ENCODE assay signal across 1 cellular context in genomic region chr6:28399370-28400121, GRCh38.
TF ChIP-seq lines count a peak whose summit lies in the region.

TSS of gene ZSCAN12 (minus strand) at chr6:28399747. CDS start at chr6:28398405, 1,342 bp downstream.

TF ChIP-seq in HepG2, 621 proteins besides CTCF, POLR2A, EP300 and RAD21 (continued from another document):
- no peak for TF ChIP-seq CERS6 (CRISPR knock-in tag; IDR thresholded peaks at IDR 0.05)
- TF ChIP-seq FOXJ3 (CRISPR knock-in tag; IDR thresholded peaks at IDR 0.05; ENCODE audit: borderline replicate concordance): peak; percentile 83; the same call in 1 of the 2 replicates
- TF ChIP-seq RNF219 (CRISPR knock-in tag; IDR thresholded peaks at IDR 0.05): peak; percentile 84
- peak; percentile 69; the same call in 1 of the 2 replicates for TF ChIP-seq ZNF292 (CRISPR knock-in tag; IDR thresholded peaks at IDR 0.05; ENCODE audit: borderline replicate concordance, low read depth)
- peak; percentile 59; the same call in 1 of the 2 replicates for TF ChIP-seq ZNF468 (CRISPR knock-in tag; IDR thresholded peaks at IDR 0.05)
- TF ChIP-seq YY1 (IDR thresholded peaks at IDR 0.05; ENCODE audit: insufficient read depth, insufficient replicate concordance, low read depth, low read length): peak; percentile 84
- TF ChIP-seq U2AF2 (IDR thresholded peaks at IDR 0.05; ENCODE audit: low read depth, low read length): 0 out of 2 replicates have a peak, but pooled peaks have one; percentile 53
- peak; percentile 95 for TF ChIP-seq REPIN1 (CRISPR knock-in tag; IDR thresholded peaks at IDR 0.05; ENCODE audit: borderline replicate concordance, low read depth)
- TF ChIP-seq HNRNPUL1 (IDR thresholded peaks at IDR 0.05; ENCODE audit: low read depth, low read length): no peak
- TF ChIP-seq ZSCAN5A (CRISPR knock-in tag; IDR thresholded peaks at IDR 0.05; ENCODE audit: borderline replicate concordance): peak; percentile 99
- TF ChIP-seq KLF16 (CRISPR knock-in tag; IDR thresholded peaks at IDR 0.05): peak in 1 of 2 experiments; percentile 96; a peak in 2 of 4 replicates
- TF ChIP-seq NRL (CRISPR knock-in tag; IDR thresholded peaks at IDR 0.05; ENCODE audit: borderline replicate concordance): peak; percentile 96
- no peak; the same call in 1 of the 2 replicates for TF ChIP-seq FLYWCH1 (CRISPR knock-in tag; IDR thresholded peaks at IDR 0.05)
- TF ChIP-seq GATAD2A (CRISPR knock-in tag; IDR thresholded peaks at IDR 0.05): peak; percentile 87
- peak; percentile 97 for TF ChIP-seq ZNF407 (CRISPR knock-in tag; IDR thresholded peaks at IDR 0.05; ENCODE audit: not compliant biosample characterization)
- TF ChIP-seq IRX3 (CRISPR knock-in tag; IDR thresholded peaks at IDR 0.05; ENCODE audit: borderline replicate concordance, low read depth): peak; percentile 90; the same call in 1 of the 2 replicates
- TF ChIP-seq ZNF646 (CRISPR knock-in tag; IDR thresholded peaks at IDR 0.05): no peak
- TF ChIP-seq ZNF24 (IDR thresholded peaks at IDR 0.05): peak; percentile 50; the same call in 1 of the 2 replicates
- no peak for TF ChIP-seq SKI (IDR thresholded peaks at IDR 0.05; ENCODE audit: partially characterized antibody)
- no peak for TF ChIP-seq ATRX (CRISPR knock-in tag; IDR thresholded peaks at IDR 0.05; ENCODE audit: borderline replicate concordance)
- TF ChIP-seq ESRRA (CRISPR knock-in tag; IDR thresholded peaks at IDR 0.05; ENCODE audit: low read depth): peak; percentile 89; the same call in 1 of the 2 replicates
- no peak for TF ChIP-seq ZBTB8A (CRISPR knock-in tag; IDR thresholded peaks at IDR 0.05; ENCODE audit: borderline replicate concordance, low read depth)
- no peak for TF ChIP-seq ARID2 (CRISPR knock-in tag; IDR thresholded peaks at IDR 0.05; ENCODE audit: borderline replicate concordance)
- TF ChIP-seq ETV5 (CRISPR knock-in tag; IDR thresholded peaks at IDR 0.05; ENCODE audit: borderline replicate concordance): peak; percentile 96
- TF ChIP-seq ZNF335 (CRISPR knock-in tag; IDR thresholded peaks at IDR 0.05): peak; percentile 96
- peak; percentile 98 for TF ChIP-seq PHF21A (CRISPR knock-in tag; IDR thresholded peaks at IDR 0.05)
